Comparison of ENCODE assay signal across 8 cellular contexts in the genomic region with DNA sequence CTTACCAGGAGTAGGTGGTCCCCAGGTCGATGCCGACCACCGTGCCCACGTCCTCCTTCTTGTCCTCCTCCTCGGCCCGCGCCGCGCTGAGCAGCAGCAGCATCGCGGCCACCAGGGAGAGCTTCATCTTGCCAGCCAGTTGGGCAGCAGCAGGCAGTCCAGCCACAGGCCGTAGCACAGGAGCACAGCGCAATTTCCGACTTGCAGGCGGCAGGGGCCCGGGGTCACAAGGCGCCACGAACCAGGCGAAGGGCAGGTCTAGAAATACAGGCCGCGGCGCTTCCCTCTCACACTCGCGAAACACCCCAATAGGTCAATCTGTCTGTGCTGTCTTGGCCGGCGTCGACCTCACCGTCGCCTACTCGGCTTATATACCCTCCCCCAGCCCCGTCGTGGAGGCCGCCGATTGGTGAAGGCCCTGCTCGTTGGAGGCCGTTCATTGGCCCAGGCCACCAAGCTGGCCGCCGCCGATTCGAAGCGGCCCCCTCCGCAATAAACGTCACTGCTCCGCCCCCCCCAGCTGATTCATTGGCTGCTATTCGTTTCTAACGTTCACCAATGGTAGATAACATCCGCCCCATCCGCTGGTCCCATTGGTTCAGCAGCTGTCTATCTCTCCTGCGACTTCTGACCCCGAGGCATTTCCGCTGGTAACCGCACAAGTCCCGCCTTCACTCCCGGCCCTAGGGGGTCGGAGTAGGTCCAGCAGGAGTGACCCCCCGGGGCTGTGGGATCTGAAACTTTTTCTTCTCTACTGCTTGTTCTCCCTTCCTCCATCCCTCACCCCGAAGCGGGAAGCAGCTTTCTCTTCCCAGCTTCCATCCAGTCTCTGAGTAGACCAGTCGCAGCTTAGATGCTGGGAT. TPM values are rescaled to one million over a fixed set of nuclear protein-coding genes. Genes with fewer than 3 reads are reported as not detected.
DNase-seq lines count a peak whose midpoint lies in the region; ATAC-seq and TF ChIP-seq lines count a peak whose summit lies in the region.

HSPA5 (minus strand) TSS at position 344 of the 863 bp plus-strand sequence; CDS start at position 127, 217 bp downstream.

- peak within 1 kb of the TSS; percentile 90 for H3K4me2 ChIP-seq in parathyroid adenoma (ENCODE audit: low read length)

- H3K9ac ChIP-seq in adipocyte (ENCODE audit: low read length) (peak within 1 kb of the TSS; percentile 99), parathyroid adenoma (peak within 1 kb of the TSS; percentile 84)

- H3K27me3 ChIP-seq in adipocyte (replicated peaks; ENCODE audit: control insufficient read depth, insufficient read depth, low read length) (no peaks in the 10 kb centered on the region), cardiac muscle cell (no peaks in the 10 kb centered on the region), parathyroid adenoma (ENCODE audit: control insufficient read depth, insufficient read depth, low read length) (no peaks in the 10 kb centered on the region), tibial nerve (no peaks in the 10 kb centered on the region)

- H3K4me3 ChIP-seq in GM12875 (ENCODE audit: low read depth, low read length) (peak within 1 kb of the TSS; percentile 100), adipocyte (ENCODE audit: low read length) (peak within 1 kb of the TSS; percentile 99), cardiac muscle cell (peak within 1 kb of the TSS; percentile 71), parathyroid adenoma (ENCODE audit: low read depth, low read length) (peak within 1 kb of the TSS; percentile 98), tibial nerve (peak within 1 kb of the TSS; percentile 82 to 93 (median 87))

- TF ChIP-seq POLR2A in tibial nerve (IDR thresholded peaks at IDR 0.05): peak; percentile 98 to 99

- H3K36me3 ChIP-seq in adipocyte (ENCODE audit: control insufficient read depth, insufficient read depth, low read length, severe bottlenecking) (peaks cover 38% of the 10 kb centered on the region), cardiac muscle cell (peaks cover 31% of the 10 kb centered on the region), parathyroid adenoma (ENCODE audit: control insufficient read depth, insufficient read depth, low read length) (no peaks in the 10 kb centered on the region), tibial nerve (peaks cover 0 to 34% (median 18%) of the 10 kb centered on the region in 3 donors)

- peak; percentile 98 for DNase-seq in NCI-H1436 (lab: John Stamatoyannopoulos, UW)
- DNase-seq in T follicular helper cell (ENCODE audit: low read depth): peak; percentile 99
- DNase-seq in adipocyte (ENCODE audit: low read depth): peak; percentile 100
- peak; percentile 99 to 100 for DNase-seq in cardiac muscle cell (ENCODE audit: low read depth in 1 of 2, low spot score in 1 of 2)
- DNase-seq in tibial nerve (ENCODE audit: low spot score in 2 of 2): peak; percentile 99

- peak; percentile 95 for ATAC-seq in HG02798 (IDR thresholded peaks at IDR 0.05; ENCODE audit: poor library complexity, unreplicated experiment)

- TF ChIP-seq EP300 in tibial nerve (IDR thresholded peaks at IDR 0.05): peak; percentile 83 to 100

- H3K9me3 ChIP-seq in adipocyte (ENCODE audit: control insufficient read depth, low read length) (no peaks in the 10 kb centered on the region), cardiac muscle cell (ENCODE audit: low read depth) (no peaks in the 10 kb centered on the region), parathyroid adenoma (ENCODE audit: control insufficient read depth, low read length) (no peaks in the 10 kb centered on the region), tibial nerve (no peaks in the 10 kb centered on the region)

- H3K4me1 ChIP-seq in adipocyte (ENCODE audit: control insufficient read depth, insufficient read depth, low read length) (peaks cover 49% of the 10 kb centered on the region), cardiac muscle cell (ENCODE audit: low read depth) (peaks cover 32% of the 10 kb centered on the region), parathyroid adenoma (peaks cover 16% of the 10 kb centered on the region), tibial nerve (peaks cover 0 to 47% (median 38%) of the 10 kb centered on the region in 4 donors)

- peak within 1 kb of the TSS; percentile 98 for H3K27ac ChIP-seq in cardiac muscle cell
- H3K27ac ChIP-seq in parathyroid adenoma: peak within 1 kb of the TSS; percentile 98
- H3K27ac ChIP-seq in tibial nerve: peak within 1 kb of the TSS; percentile 88 to 98 (median 93)

- peaks cover 16% of the 10 kb centered on the region for H3K79me2 ChIP-seq in parathyroid adenoma

- WGBS in tibial nerve, 2 donors: 0% methylated on average over 42 to 46 of the region's 59 CpGs

- TF ChIP-seq CTCF in GM12875 (IDR thresholded peaks at IDR 0.05; ENCODE audit: borderline replicate concordance, insufficient read depth, low read depth, low read length): 0 out of 2 replicates have a peak, but pooled peaks have one; percentile 10
- peak; percentile 10 for TF ChIP-seq CTCF in cardiac muscle cell (IDR thresholded peaks at IDR 0.05; ENCODE audit: low read depth, low read length)
- TF ChIP-seq CTCF in parathyroid adenoma (IDR thresholded peaks at IDR 0.05): peak; percentile 16
- TF ChIP-seq CTCF in tibial nerve (IDR thresholded peaks at IDR 0.05): peak in 3 of 5 experiments; percentile 5 to 58 (median 35)

- H2AFZ ChIP-seq in parathyroid adenoma: peak within 1 kb of the TSS; percentile 95

RNA-seq across cellular contexts. Expression of gene HSPA5, which starts in this region (rescaled TPM):
- total RNA-seq in cardiac muscle cell (69.2 and 182 TPM in 2 replicates), tibial nerve (100 to 1,000 TPM in 1 of 4 donors, 10 to 100 TPM in 3; 59.0 to 140 (median 84.9) TPM)
- polyA plus RNA-seq in cardiac muscle cell: 285 and 882 TPM in 2 replicates

Comparison
In these comparisons a context has a peak if more than half of its experiments do, and no peak if none do; other contexts are left out.
1. Peak in every context shown above with its lines: DNase-seq, ATAC-seq, H3K4me3 ChIP-seq and H3K27ac ChIP-seq.